In genomic region chr5:40505031-40505430, GRCh38 we compare ENCODE assay signal across 23 cellular contexts.
"Had no signal": no experiment of that assay in that cellular context is flagged by ENCODE, and none has a peak within 500 bp of the region (broad histone marks: within the 10 kb centered on the region; RNA-seq: fewer than 3 reads in every experiment).

No MANE protein-coding gene starts in this region.

- ATAC-seq: activated CD4-positive, alpha-beta T cell treated with anti-CD3 and anti-CD28 coated beads for 36 hours; activated T-helper 17 cell treated with anti-CD3 and anti-CD28 coated beads, Interleukin-2, amount 50 U/mL, for 72 hours; PC-3 had no signal

- DNase-seq: activated CD4-positive, alpha-beta memory T cell treated with anti-CD3 and anti-CD28 coated beads, Interleukin-2, amount 10 ng/mL, durations not matched to agents 7 days and 5 days; activated CD4-positive, alpha-beta T cell treated with anti-CD3 and anti-CD28 coated beads for 36 hours; activated CD4-positive, alpha-beta T cell treated with anti-CD3 and anti-CD28 coated beads, Interleukin-2, amount 50 U/mL, for 1 hour; activated gamma-delta T cell; activated naive CD4-positive, alpha-beta T cell treated with anti-CD3 and anti-CD28 coated beads for 36 hours; activated T-cell treated with anti-CD3 and anti-CD28 coated beads for 4 hours; activated T-cell treated with anti-CD3 and anti-CD28 coated beads, Interleukin-2, amount 50 U/mL, for 48 hours; amygdala; brain microvascular endothelial cell; Karpas-422; NCI-H1105 treated with DMSO at 0.1 percent for 48 hours; NCI-H146; NCI-H187 treated with DMSO at 0.1 percent for 48 hours; NCI-H446 treated with DMSO at 0.1 percent for 48 hours; NCI-H524 treated with DMSO at 0.1 percent for 48 hours; NCI-H82; PC-3; SIG-M5; T-helper 1 cell; WERI-Rb-1 had no signal

- H3K27ac ChIP-seq: brain microvascular endothelial cell, cardiac muscle cell, SK-N-MC, WERI-Rb-1 had no signal

- H3K27me3 ChIP-seq: brain microvascular endothelial cell had no signal

- H3K36me3 ChIP-seq: brain microvascular endothelial cell, cardiac muscle cell, WERI-Rb-1 had no signal

- H3K4me3 ChIP-seq: cardiac muscle cell, SK-N-MC had no signal
